In the genomic region with DNA sequence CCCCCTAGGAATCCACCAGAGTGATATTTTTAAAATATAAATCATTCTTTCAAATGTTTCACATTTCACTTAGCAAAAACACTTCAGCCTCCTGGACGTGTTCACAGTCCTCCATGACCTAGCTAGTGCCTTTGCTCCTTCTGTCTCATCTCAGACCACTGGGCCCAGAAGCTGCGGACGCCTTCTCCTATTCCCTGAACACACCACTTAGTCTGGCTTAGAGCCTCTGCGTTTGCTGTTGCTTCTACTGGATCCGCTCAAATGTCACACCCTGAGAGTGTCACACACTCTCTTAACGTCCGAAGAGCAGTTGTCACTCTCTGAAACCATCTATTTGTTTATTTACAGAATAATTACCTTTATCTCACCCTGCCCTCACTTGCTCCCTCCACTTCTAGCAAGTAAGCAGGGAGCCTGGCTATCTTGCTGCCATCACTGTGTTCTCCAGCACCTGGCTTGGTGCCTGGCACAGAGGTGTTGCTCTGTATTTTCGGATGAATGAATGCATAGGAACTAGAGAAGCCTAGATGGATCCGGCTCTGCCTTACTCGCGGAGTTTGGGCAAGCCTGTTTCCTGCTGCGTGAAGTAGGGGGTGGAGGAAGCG, we compare ENCODE assay signal across 8 cellular contexts. TPM values are rescaled to one million over a fixed set of nuclear protein-coding genes. Genes with fewer than 3 reads are reported as not detected.
DNase-seq lines count a peak whose midpoint lies in the region; ATAC-seq and TF ChIP-seq lines count a peak whose summit lies in the region.

No MANE protein-coding gene starts in this region.

- H3K4me1 ChIP-seq in left ventricle myocardium inferior: peaks cover 32% of the 10 kb centered on the region
- peaks cover 25% of the 10 kb centered on the region for H3K4me1 ChIP-seq in mesenchymal stem cell (ENCODE audit: control insufficient read depth, insufficient read depth, low read depth, low read length)
- no peaks in the 10 kb centered on the region for H3K4me1 ChIP-seq in urinary bladder (ENCODE audit: insufficient read depth)

- no peaks in the 10 kb centered on the region for H3K9me3 Mint-ChIP-seq in brain

- H3K36me3 ChIP-seq in left ventricle myocardium inferior (no peaks in the 10 kb centered on the region), mesenchymal stem cell (ENCODE audit: control insufficient read depth in 1 of 2, insufficient read depth in 2 of 2, low read depth in 1 of 2, low read length in 2 of 2) (peaks cover 0 to 7% of the 10 kb centered on the region in 2 experiments), urinary bladder (ENCODE audit: insufficient read depth) (no peaks in the 10 kb centered on the region)

- H3K27ac Mint-ChIP-seq in brain: peak overlapping the region; percentile 96 to 99 (median 98)

- no peak overlapping the region for H3K23ac ChIP-seq in mesenchymal stem cell (ENCODE audit: low read length in 2 of 2)

- peak overlapping the region; percentile 91 for H3K9ac ChIP-seq in mesenchymal stem cell (ENCODE audit: low read length)

- peak overlapping the region; percentile 91 to 96 (median 95) for H3K4me3 Mint-ChIP-seq in brain

- H3K27ac ChIP-seq in left ventricle myocardium inferior (replicated peaks) (peak overlapping the region; percentile 96), mesenchymal stem cell (ENCODE audit: low read length, poor library complexity, severe bottlenecking) (peak overlapping the region; percentile 95), urinary bladder (ENCODE audit: low read depth) (peak overlapping the region; percentile 80)

- H3K36me3 Mint-ChIP-seq in brain: no peaks in the 10 kb centered on the region

- no peaks in the 10 kb centered on the region for H3K27me3 ChIP-seq in left ventricle myocardium inferior (ENCODE audit: low read depth)
- H3K27me3 ChIP-seq in mesenchymal stem cell (ENCODE audit: control insufficient read depth in 1 of 2, insufficient read depth in 1 of 2, low read length in 2 of 2): no peaks in the 10 kb centered on the region

- H3K14ac ChIP-seq in mesenchymal stem cell (ENCODE audit: low read length in 2 of 2): no peak overlapping the region

- whole genome bisulfite sequencing in mesenchymal stem cell: 45% methylated on average over 13 of the region's 13 CpGs
- WGBS in urinary bladder: 47% methylated on average over 13 of the region's 13 CpGs

- H2BK15ac ChIP-seq in mesenchymal stem cell (ENCODE audit: low read depth, poor library complexity, severe bottlenecking): peak overlapping the region; percentile 98

- peak overlapping the region; percentile 95 for H4K8ac ChIP-seq in mesenchymal stem cell (ENCODE audit: low read length)

- peak overlapping the region; percentile 79 for H4K91ac ChIP-seq in mesenchymal stem cell (ENCODE audit: low read length)

- H3K4ac ChIP-seq in mesenchymal stem cell (ENCODE audit: low read depth in 1 of 2, low read length in 2 of 2): peak overlapping the region in 1 of 2 experiments; percentile 68

- no peak for TF ChIP-seq CTCF in left ventricle myocardium inferior (IDR thresholded peaks at IDR 0.05; ENCODE audit: borderline replicate concordance)
- no peak for TF ChIP-seq CTCF in brain (conservative IDR thresholded peaks at IDR 0.05)

- peak overlapping the region in 1 of 2 experiments; percentile 93 for H2BK12ac ChIP-seq in mesenchymal stem cell (ENCODE audit: low read length in 2 of 2)

- no peaks in the 10 kb centered on the region for H3K9me3 ChIP-seq in left ventricle myocardium inferior (replicated peaks)
- H3K9me3 ChIP-seq in mesenchymal stem cell (ENCODE audit: control insufficient read depth, low read length): no peaks in the 10 kb centered on the region

- peak overlapping the region; percentile 58 for H2AK5ac ChIP-seq in mesenchymal stem cell (ENCODE audit: low read length, severe bottlenecking)

- peak overlapping the region; percentile 40 for H2BK5ac ChIP-seq in mesenchymal stem cell (ENCODE audit: low read depth, low read length, poor library complexity, severe bottlenecking)

- ATAC-seq in Right ventricle myocardium inferior (no peak), HG03565 (IDR thresholded peaks at IDR 0.05; ENCODE audit: unreplicated experiment) (no peak), HG03097 (IDR thresholded peaks at IDR 0.05; ENCODE audit: low FRiP score, unreplicated experiment) (no peak)

- H2AFZ ChIP-seq in mesenchymal stem cell (ENCODE audit: low read depth, low read length): no peak overlapping the region

- H3K4me2 ChIP-seq in mesenchymal stem cell (ENCODE audit: low read length, poor library complexity, severe bottlenecking): peak overlapping the region; percentile 76

- intact Hi-C loops in left ventricle myocardium inferior (cut with micrococcal nuclease): no loop called here
- intact Hi-C loops in Right ventricle myocardium inferior (cut with DNase I): no loop called here

- H3K4me3 ChIP-seq in left ventricle myocardium inferior (peak overlapping the region; percentile 69), mesenchymal stem cell (ENCODE audit: insufficient read depth in 1 of 2, low read depth in 1 of 2, low read length in 2 of 2) (peak overlapping the region; percentile 70 to 82), urinary bladder (ENCODE audit: low read depth, low read length) (peak overlapping the region; percentile 38)

- peak overlapping the region; percentile 76 to 94 for H3K18ac ChIP-seq in mesenchymal stem cell (ENCODE audit: low read depth in 1 of 2, low read length in 2 of 2)

- peaks cover 16% of the 10 kb centered on the region for H3K27me3 Mint-ChIP-seq in brain

- H3K79me1 ChIP-seq in mesenchymal stem cell (replicated peaks; ENCODE audit: low read length, poor library complexity, severe bottlenecking): peaks cover 25% of the 10 kb centered on the region

- peaks cover 46% of the 10 kb centered on the region for H3K4me1 Mint-ChIP-seq in brain

- DNase-seq in left ventricle myocardium inferior (no peak), Right ventricle myocardium inferior (ENCODE audit: missing footprints) (no peak), mesenchymal stem cell (no peak), cerebellar nuclear complex (lab: John Stamatoyannopoulos, UW) (no peak)

- peak overlapping the region; percentile 71 for H2BK120ac ChIP-seq in mesenchymal stem cell (ENCODE audit: low read depth, low read length)

RNA-seq across cellular contexts. Expression of a gene that starts 1.2 kb away (rescaled TPM):
- total RNA-seq in left ventricle myocardium inferior (15.6 TPM), Right ventricle myocardium inferior (18.1 TPM), urinary bladder (13.4 TPM)
- polyA plus RNA-seq in brain (ENCODE audit: insufficient read depth, low read depth, low replicate concordance) (26.9 TPM), urinary bladder (27.7 TPM)
- polyA plus RNA-seq in mesenchymal stem cell (2013, experiment 1 of 2): 12.5 TPM
- 13.0 TPM for polyA plus RNA-seq in mesenchymal stem cell (2013, experiment 2 of 2)

RNA-seq across cellular contexts. Expression of a gene that starts 15.9 kb away (rescaled TPM):
- not detected for total RNA-seq in left ventricle myocardium inferior
- total RNA-seq in Right ventricle myocardium inferior: not detected
- polyA plus RNA-seq in brain (ENCODE audit: insufficient read depth, low read depth, low replicate concordance): 3.7 TPM
- 1.2 TPM for polyA plus RNA-seq in mesenchymal stem cell (2013, experiment 1 of 2)
- 1.3 TPM for polyA plus RNA-seq in mesenchymal stem cell (2013, experiment 2 of 2)
- total RNA-seq in urinary bladder: not detected
- polyA plus RNA-seq in urinary bladder: 1.1 TPM

RNA-seq across cellular contexts. Expression of a gene that starts 21.3 kb away (rescaled TPM):
- total RNA-seq in left ventricle myocardium inferior (2.1 TPM), Right ventricle myocardium inferior (1.4 TPM), urinary bladder (0.58 TPM)
- polyA plus RNA-seq in brain (ENCODE audit: insufficient read depth, low read depth, low replicate concordance) (10.9 TPM), urinary bladder (2.4 TPM)
- 8.6 TPM for polyA plus RNA-seq in mesenchymal stem cell (2013, experiment 1 of 2)
- polyA plus RNA-seq in mesenchymal stem cell (2013, experiment 2 of 2): 7.8 TPM

RNA-seq across cellular contexts. Expression of a gene that starts 24.8 kb away (rescaled TPM):
- total RNA-seq in left ventricle myocardium inferior (not detected), Right ventricle myocardium inferior (not detected), urinary bladder (not detected)
- polyA plus RNA-seq in brain (ENCODE audit: insufficient read depth, low read depth, low replicate concordance) (not detected), urinary bladder (not detected)
- not detected for polyA plus RNA-seq in mesenchymal stem cell (2013, experiment 1 of 2)
- not detected for polyA plus RNA-seq in mesenchymal stem cell (2013, experiment 2 of 2)

RNA-seq across cellular contexts. Expression of a gene that starts 41.1 kb away (rescaled TPM):
- not detected for total RNA-seq in left ventricle myocardium inferior
- total RNA-seq in Right ventricle myocardium inferior: not detected
- polyA plus RNA-seq in brain (ENCODE audit: insufficient read depth, low read depth, low replicate concordance): not detected
- not detected for polyA plus RNA-seq in mesenchymal stem cell (2013, experiment 1 of 2)
- not detected for polyA plus RNA-seq in mesenchymal stem cell (2013, experiment 2 of 2)
- not detected for total RNA-seq in urinary bladder
- polyA plus RNA-seq in urinary bladder: 0.04 TPM
